19 cellular contexts compared by ENCODE assay signal in genomic region chr1:247431643-247432042, GRCh38. TPM values are rescaled to one million over a fixed set of nuclear protein-coding genes. Genes with fewer than 3 reads are reported as not detected.
"Had no signal": no experiment of that assay in that cellular context is flagged by ENCODE, and none has a peak within 500 bp of the region (broad histone marks: within the 10 kb centered on the region; RNA-seq: fewer than 3 reads in every experiment).

No MANE protein-coding gene starts in this region.

- H3K27ac ChIP-seq: dorsolateral prefrontal cortex, esophagus muscularis mucosa, lower lobe of right lung, pancreas, stomach, thoracic aorta, VCaP had no signal

- H3K4me3 ChIP-seq: dorsolateral prefrontal cortex, esophagus muscularis mucosa, lower lobe of right lung, pancreas, stomach, thoracic aorta had no signal

- H3K27ac Mint-ChIP-seq: activated CD8-positive, alpha-beta T cell treated with anti-CD3 and anti-CD28 coated beads for 36 hours; activated naive CD8-positive, alpha-beta T cell treated with anti-CD3 and anti-CD28 coated beads, Interleukin-2, amount 10 ng/mL, durations not matched to agents 7 days and 5 days; activated T-cell treated with anti-CD3 and anti-CD28 coated beads, Interleukin-2, amount 50 U/mL, for 72 hours; immature natural killer cell; mesothelial cell of epicardium had no signal

- H3K9me3 ChIP-seq: esophagus muscularis mucosa, lower lobe of right lung, pancreas, stomach, thoracic aorta had no signal

- H3K36me3 Mint-ChIP-seq: mesothelial cell of epicardium had no signal

- ATAC-seq: activated CD8-positive, alpha-beta T cell treated with anti-CD3 and anti-CD28 coated beads for 36 hours; activated T-cell treated with anti-CD3 and anti-CD28 coated beads, Interleukin-2, amount 50 U/mL, for 72 hours; lower lobe of right lung; pancreas had no signal

- H3K4me3 Mint-ChIP-seq: activated CD8-positive, alpha-beta T cell treated with anti-CD3 and anti-CD28 coated beads for 36 hours; activated naive CD8-positive, alpha-beta T cell treated with anti-CD3 and anti-CD28 coated beads, Interleukin-2, amount 10 ng/mL, durations not matched to agents 7 days and 5 days; activated T-cell treated with anti-CD3 and anti-CD28 coated beads, Interleukin-2, amount 50 U/mL, for 72 hours; immature natural killer cell; mesothelial cell of epicardium had no signal

- DNase-seq: activated CD8-positive, alpha-beta memory T cell treated with anti-CD3 and anti-CD28 coated beads, Interleukin-2, amount 50 U/mL, for 4 hours; activated CD8-positive, alpha-beta T cell treated with anti-CD3 and anti-CD28 coated beads for 36 hours; activated naive CD8-positive, alpha-beta T cell treated with anti-CD3 and anti-CD28 coated beads, Interleukin-2, amount 10 ng/mL, durations not matched to agents 7 days and 5 days; activated T-cell treated with anti-CD3 and anti-CD28 coated beads, Interleukin-2, amount 50 U/mL, for 72 hours; anterior cingulate cortex; cerebellar nuclear complex; dorsolateral prefrontal cortex; immature natural killer cell; lower lobe of right lung; pancreas; stimulated activated CD4-positive, alpha-beta T cell treated with anti-CD3 and anti-CD28 coated beads, Interleukin-15, amount 100 ng/mL, for 24 hours; stimulated activated CD4-positive, alpha-beta T cell treated with anti-CD3 and anti-CD28 coated beads, Interleukin-4, amount 100 ng/mL, for 4 hours; stomach had no signal

- H3K9me3 Mint-ChIP-seq: activated CD8-positive, alpha-beta T cell treated with anti-CD3 and anti-CD28 coated beads for 36 hours; activated naive CD8-positive, alpha-beta T cell treated with anti-CD3 and anti-CD28 coated beads, Interleukin-2, amount 10 ng/mL, durations not matched to agents 7 days and 5 days; activated T-cell treated with anti-CD3 and anti-CD28 coated beads, Interleukin-2, amount 50 U/mL, for 72 hours; immature natural killer cell; mesothelial cell of epicardium had no signal

- H3K4me1 Mint-ChIP-seq: immature natural killer cell, mesothelial cell of epicardium had no signal

- H3K27me3 ChIP-seq: dorsolateral prefrontal cortex, pancreas had no signal

- H3K36me3 ChIP-seq: esophagus muscularis mucosa, lower lobe of right lung, pancreas, stomach, thoracic aorta had no signal

- H3K4me1 ChIP-seq: esophagus muscularis mucosa, lower lobe of right lung, pancreas, stomach had no signal

- H3K27me3 Mint-ChIP-seq: activated CD8-positive, alpha-beta T cell treated with anti-CD3 and anti-CD28 coated beads for 36 hours; activated naive CD8-positive, alpha-beta T cell treated with anti-CD3 and anti-CD28 coated beads, Interleukin-2, amount 10 ng/mL, durations not matched to agents 7 days and 5 days had no signal

RNA-seq across cellular contexts. Expression of gene NLRP3, which starts 15.7 kb away (rescaled TPM):
- total RNA-seq: myocyte had no signal

RNA-seq across cellular contexts. Expression of gene OR2B11, which starts 26.3 kb away (rescaled TPM):
- total RNA-seq: activated CD8-positive, alpha-beta T cell treated with anti-CD3 and anti-CD28 coated beads for 36 hours; activated naive CD8-positive, alpha-beta T cell treated with anti-CD3 and anti-CD28 coated beads, Interleukin-2, amount 10 ng/mL, durations not matched to agents 7 days and 5 days; dorsolateral prefrontal cortex; esophagus muscularis mucosa; fibroblast of villous mesenchyme; lower lobe of right lung; mesothelial cell of epicardium; myocyte; pancreas; stomach; thoracic aorta had no signal
